1 cellular context compared by ENCODE assay signal in genomic region chr3:129183569-129184395, GRCh38.
TF ChIP-seq lines count a peak whose summit lies in the region.

CNBP (minus strand) TSS chr3:129183896; CDS start chr3:129171757, 12,139 bp downstream.

TF ChIP-seq in HepG2, 621 proteins besides CTCF, POLR2A, EP300 and RAD21 (continued from another document and continues in another):
- TF ChIP-seq HDAC2 (CRISPR knock-in tag; IDR thresholded peaks at IDR 0.05) (peak; percentile 67), ZNF883 (CRISPR knock-in tag; IDR thresholded peaks at IDR 0.05; ENCODE audit: not compliant biosample characterization) (peak; percentile 86), HNRNPK (IDR thresholded peaks at IDR 0.05; ENCODE audit: low read depth, low read length, poor library complexity, severe bottlenecking) (peak; percentile 33), MXD1 (CRISPR knock-in tag; IDR thresholded peaks at IDR 0.05) (peak; percentile 96), KLF15 (CRISPR knock-in tag; IDR thresholded peaks at IDR 0.05; ENCODE audit: borderline replicate concordance) (0 out of 2 replicates have a peak, but pooled peaks have one; percentile 23), POLR2AphosphoS2 (IDR thresholded peaks at IDR 0.05; ENCODE audit: low read depth, low read length) (0 out of 2 replicates have a peak, but pooled peaks have one; percentile 31), MAZ (IDR thresholded peaks at IDR 0.05; ENCODE audit: borderline replicate concordance, low read depth, low read length) (peak; percentile 37; the same call in 1 of the 2 replicates), MAZ (CRISPR knock-in tag; IDR thresholded peaks at IDR 0.05; ENCODE audit: low read depth) (peak; percentile 81; the same call in 1 of the 2 replicates), MXD4 (CRISPR knock-in tag; IDR thresholded peaks at IDR 0.05) (peak; percentile 71; the same call in 1 of the 2 replicates), ESRRA (CRISPR knock-in tag; IDR thresholded peaks at IDR 0.05; ENCODE audit: low read depth) (peak; percentile 45; the same call in 1 of the 2 replicates), FOSL1 (CRISPR knock-in tag; IDR thresholded peaks at IDR 0.05; ENCODE audit: borderline replicate concordance) (peak; percentile 43; the same call in 1 of the 2 replicates), XRCC5 (optimal IDR thresholded peaks at IDR 0.05; ENCODE audit: low read length) (peak; percentile 54), MTF1 (CRISPR knock-in tag; IDR thresholded peaks at IDR 0.05) (peak; percentile 100), ZNF256 (CRISPR knock-in tag; conservative IDR thresholded peaks at IDR 0.05) (peak; percentile 66; the same call in 1 of the 2 replicates), BORCS8-MEF2B (CRISPR knock-in tag; IDR thresholded peaks at IDR 0.05) (0 out of 2 replicates have a peak, but pooled peaks have one; percentile 21), ISL2 (CRISPR knock-in tag; IDR thresholded peaks at IDR 0.05) (no peak; the same call in none of the 2 replicates), ZNF543 (CRISPR knock-in tag; IDR thresholded peaks at IDR 0.05) (no peak), MIXL1 (CRISPR knock-in tag; IDR thresholded peaks at IDR 0.05) (0 out of 2 replicates have a peak, but pooled peaks have one; percentile 8), ZNF746 (CRISPR knock-in tag; IDR thresholded peaks at IDR 0.05) (peak; percentile 51; the same call in 1 of the 2 replicates), ZNF33A (CRISPR knock-in tag; IDR thresholded peaks at IDR 0.05; ENCODE audit: borderline replicate concordance) (0 out of 2 replicates have a peak, but pooled peaks have one; percentile 28), ZNF615 (CRISPR knock-in tag; IDR thresholded peaks at IDR 0.05; ENCODE audit: borderline replicate concordance) (0 out of 2 replicates have a peak, but pooled peaks have one; percentile 55), ZNF607 (CRISPR knock-in tag; IDR thresholded peaks at IDR 0.05; ENCODE audit: borderline replicate concordance) (peak; percentile 88), FOXA3 (CRISPR knock-in tag; IDR thresholded peaks at IDR 0.05) (peak; percentile 58; the same call in 1 of the 2 replicates), SOX6 (IDR thresholded peaks at IDR 0.05) (no peak), SOX6 (CRISPR knock-in tag; IDR thresholded peaks at IDR 0.05) (peak; percentile 76), TEF (CRISPR knock-in tag; IDR thresholded peaks at IDR 0.05) (no peak), ZNF564 (CRISPR knock-in tag; IDR thresholded peaks at IDR 0.05) (no peak), ARID5B (CRISPR knock-in tag; IDR thresholded peaks at IDR 0.05) (peak; percentile 42), ZNF274 (CRISPR knock-in tag; IDR thresholded peaks at IDR 0.05) (peak; percentile 95), AKAP8 (CRISPR knock-in tag; IDR thresholded peaks at IDR 0.05) (0 out of 2 replicates have a peak, but pooled peaks have one; percentile 17), IKZF4 (CRISPR knock-in tag; IDR thresholded peaks at IDR 0.05; ENCODE audit: borderline replicate concordance, low read depth, not compliant biosample characterization) (peak; percentile 99), ZNF614 (CRISPR knock-in tag; IDR thresholded peaks at IDR 0.05; ENCODE audit: borderline replicate concordance) (peak; percentile 69; the same call in 1 of the 2 replicates), GZF1 (CRISPR knock-in tag; IDR thresholded peaks at IDR 0.05) (peak; percentile 90), GLI4 (CRISPR knock-in tag; IDR thresholded peaks at IDR 0.05; ENCODE audit: borderline replicate concordance) (peak; percentile 87; the same call in 1 of the 2 replicates), ZNF430 (CRISPR knock-in tag; IDR thresholded peaks at IDR 0.05) (peak; percentile 92), ZNF350 (CRISPR knock-in tag; IDR thresholded peaks at IDR 0.05; ENCODE audit: borderline replicate concordance, low read depth) (peak; percentile 65), ZNF143 (CRISPR knock-in tag; IDR thresholded peaks at IDR 0.05) (peak; percentile 89), FOXP1 (IDR thresholded peaks at IDR 0.05) (no peak), FOXP1 (CRISPR knock-in tag; IDR thresholded peaks at IDR 0.05) (no peak; the same call in 1 of the 2 replicates), AHR (CRISPR knock-in tag; IDR thresholded peaks at IDR 0.05) (0 out of 2 replicates have a peak, but pooled peaks have one; percentile 80), RBM22 (optimal IDR thresholded peaks at IDR 0.05; ENCODE audit: low read length) (no peak), ZKSCAN8 (CRISPR knock-in tag; IDR thresholded peaks at IDR 0.05; ENCODE audit: borderline replicate concordance) (no peak), MYC (CRISPR knock-in tag; IDR thresholded peaks at IDR 0.05; ENCODE audit: borderline replicate concordance) (peak; percentile 94), GFI1 (CRISPR knock-in tag; IDR thresholded peaks at IDR 0.05; ENCODE audit: borderline replicate concordance) (peak; percentile 78; the same call in 1 of the 2 replicates), ZBTB40 (IDR thresholded peaks at IDR 0.05) (no peak), ZBTB40 (CRISPR knock-in tag; IDR thresholded peaks at IDR 0.05) (peak; percentile 76), ZZZ3 (CRISPR knock-in tag; IDR thresholded peaks at IDR 0.05; ENCODE audit: borderline replicate concordance) (peak; percentile 86; the same call in 1 of the 2 replicates), ZSCAN30 (CRISPR knock-in tag; IDR thresholded peaks at IDR 0.05) (peak; percentile 27; the same call in 1 of the 2 replicates), GATA4 (IDR thresholded peaks at IDR 0.05; ENCODE audit: borderline replicate concordance, low read depth) (peak; percentile 68; the same call in 1 of the 2 replicates)
- TF ChIP-seq, protein P1, sequence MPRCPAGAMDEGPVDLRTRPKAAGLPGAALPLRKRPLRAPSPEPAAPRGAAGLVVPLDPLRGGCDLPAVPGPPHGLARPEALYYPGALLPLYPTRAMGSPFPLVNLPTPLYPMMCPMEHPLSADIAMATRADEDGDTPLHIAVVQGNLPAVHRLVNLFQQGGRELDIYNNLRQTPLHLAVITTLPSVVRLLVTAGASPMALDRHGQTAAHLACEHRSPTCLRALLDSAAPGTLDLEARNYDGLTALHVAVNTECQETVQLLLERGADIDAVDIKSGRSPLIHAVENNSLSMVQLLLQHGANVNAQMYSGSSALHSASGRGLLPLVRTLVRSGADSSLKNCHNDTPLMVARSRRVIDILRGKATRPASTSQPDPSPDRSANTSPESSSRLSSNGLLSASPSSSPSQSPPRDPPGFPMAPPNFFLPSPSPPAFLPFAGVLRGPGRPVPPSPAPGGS (CRISPR knock-in tag; IDR thresholded peaks at IDR 0.05), result peak; percentile 87
- TF ChIP-seq, protein P2, sequence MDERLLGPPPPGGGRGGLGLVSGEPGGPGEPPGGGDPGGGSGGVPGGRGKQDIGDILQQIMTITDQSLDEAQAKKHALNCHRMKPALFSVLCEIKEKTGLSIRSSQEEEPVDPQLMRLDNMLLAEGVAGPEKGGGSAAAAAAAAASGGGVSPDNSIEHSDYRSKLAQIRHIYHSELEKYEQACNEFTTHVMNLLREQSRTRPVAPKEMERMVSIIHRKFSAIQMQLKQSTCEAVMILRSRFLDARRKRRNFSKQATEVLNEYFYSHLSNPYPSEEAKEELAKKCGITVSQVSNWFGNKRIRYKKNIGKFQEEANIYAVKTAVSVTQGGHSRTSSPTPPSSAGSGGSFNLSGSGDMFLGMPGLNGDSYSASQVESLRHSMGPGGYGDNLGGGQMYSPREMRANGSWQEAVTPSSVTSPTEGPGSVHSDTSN (CRISPR knock-in tag; IDR thresholded peaks at IDR 0.05), result no peak
- TF ChIP-seq, protein P3, sequence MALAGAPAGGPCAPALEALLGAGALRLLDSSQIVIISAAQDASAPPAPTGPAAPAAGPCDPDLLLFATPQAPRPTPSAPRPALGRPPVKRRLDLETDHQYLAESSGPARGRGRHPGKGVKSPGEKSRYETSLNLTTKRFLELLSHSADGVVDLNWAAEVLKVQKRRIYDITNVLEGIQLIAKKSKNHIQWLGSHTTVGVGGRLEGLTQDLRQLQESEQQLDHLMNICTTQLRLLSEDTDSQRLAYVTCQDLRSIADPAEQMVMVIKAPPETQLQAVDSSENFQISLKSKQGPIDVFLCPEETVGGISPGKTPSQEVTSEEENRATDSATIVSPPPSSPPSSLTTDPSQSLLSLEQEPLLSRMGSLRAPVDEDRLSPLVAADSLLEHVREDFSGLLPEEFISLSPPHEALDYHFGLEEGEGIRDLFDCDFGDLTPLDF (CRISPR knock-in tag; IDR thresholded peaks at IDR 0.05), result peak; percentile 82
